3 cellular contexts compared by ENCODE assay signal in genomic region chr16:74391454-74392050, GRCh38. TPM values are rescaled to one million over a fixed set of nuclear protein-coding genes. Genes with fewer than 3 reads are reported as not detected.
"Had no signal": no experiment of that assay in that cellular context is flagged by ENCODE, and none has a peak within 500 bp of the region (broad histone marks: within the 10 kb centered on the region; RNA-seq: fewer than 3 reads in every experiment).

No MANE protein-coding gene starts in this region.

RNA-seq across cellular contexts. Expression of gene NPIPB15, which starts 15.4 kb away (rescaled TPM):
- total RNA-seq: activated CD8-positive, alpha-beta memory T cell treated with anti-CD3 and anti-CD28 coated beads, Interleukin-2, amount 10 ng/mL, durations not matched to agents 7 days and 5 days; Right ventricle myocardium inferior; SK-MEL-5 had no signal

RNA-seq across cellular contexts. Expression of gene CLEC18B, which starts 29.7 kb away (rescaled TPM):
- total RNA-seq: SK-MEL-5 had no signal
